ENCODE assay signal across 28 cellular contexts in genomic region chr17:43443381-43443780, GRCh38. TPM values are rescaled to one million over a fixed set of nuclear protein-coding genes. Genes with fewer than 3 reads are reported as not detected.
DNase-seq lines count a peak whose midpoint lies in the region; ATAC-seq, FAIRE-seq and TF ChIP-seq lines count a peak whose summit lies in the region.
"Had no signal": no experiment of that assay in that cellular context is flagged by ENCODE, and none has a peak within 500 bp of the region (broad histone marks: within the 10 kb centered on the region; RNA-seq: fewer than 3 reads in every experiment).

No MANE protein-coding gene starts in this region.

- H3K79me2 ChIP-seq in mammary epithelial cell (ENCODE audit: insufficient read depth, low read length) (no peaks in the 10 kb centered on the region), keratinocyte (ENCODE audit: control insufficient read depth, insufficient read depth, low read length) (no peaks in the 10 kb centered on the region), smooth muscle cell (ENCODE audit: low read depth) (no peaks in the 10 kb centered on the region)

- no TSS peak for BruUV-seq in mammary epithelial cell (replicated peaks; lab: Mats Ljungman, UMichigan)

- H3K36me3 Mint-ChIP-seq in progenitor cell of endocrine pancreas (ENCODE audit: insufficient read depth) = no peaks in the 10 kb centered on the region

- H3K4me2 ChIP-seq in mammary epithelial cell (ENCODE audit: insufficient read depth, low read depth, low read length) = no peak overlapping the region
- H3K4me2 ChIP-seq in keratinocyte (ENCODE audit: control insufficient read depth, extremely low read depth, insufficient read depth, low read depth, low read length) = peak overlapping the region; percentile 88
- no peak overlapping the region for H3K4me2 ChIP-seq in smooth muscle cell
- H3K4me2 ChIP-seq: BLaER1 treated with 17β-estradiol and CSF1 and Interleukin-3, amounts not matched to agents 10 nM and 100 nM had no signal

- in situ Hi-C loops in mammary epithelial cell (cut with MboI; ENCODE audit: low sequenced_read_pairs in 2 of 2) = no loop called here

- H3K9me1 ChIP-seq in keratinocyte (ENCODE audit: control insufficient read depth, extremely low read depth, insufficient read depth, low read length) = no peaks in the 10 kb centered on the region

- no peak for ATAC-seq in GM21381 (IDR thresholded peaks at IDR 0.05; ENCODE audit: unreplicated experiment)
- ATAC-seq: GM12878, K562, Panc1 had no signal

- no peak overlapping the region for H3K4me3 Mint-ChIP-seq in progenitor cell of endocrine pancreas (ENCODE audit: low read depth)
- H3K4me3 Mint-ChIP-seq: CD4-positive, alpha-beta T cell; HFFc6 had no signal

- H3K9ac ChIP-seq in mammary epithelial cell (ENCODE audit: insufficient read depth, low read length) (no peak overlapping the region), keratinocyte (ENCODE audit: control insufficient read depth, extremely low read depth, insufficient read depth, low read length) (no peak overlapping the region), smooth muscle cell (ENCODE audit: low read depth) (no peak overlapping the region)
- H3K9ac ChIP-seq: BLaER1 treated with 17β-estradiol and CSF1 and Interleukin-3, amounts not matched to agents 10 nM and 100 nM had no signal

- peaks cover 32% of the 10 kb centered on the region for H3K4me1 ChIP-seq in mammary epithelial cell (ENCODE audit: insufficient read depth, low read length)
- H3K4me1 ChIP-seq in keratinocyte (ENCODE audit: control insufficient read depth, extremely low read depth, insufficient read depth, low read length) = peaks cover 30% of the 10 kb centered on the region
- peaks cover 11% of the 10 kb centered on the region for H3K4me1 ChIP-seq in smooth muscle cell (ENCODE audit: low read depth)
- H3K4me1 ChIP-seq: HAP-1 had no signal

- TF ChIP-seq CTCF in RWPE1 (conservative IDR thresholded peaks at IDR 0.05; ENCODE audit: low read depth) (no peak), mammary epithelial cell (conservative IDR thresholded peaks at IDR 0.05 in 1 of 2, IDR thresholded peaks at IDR 0.05 in 1 of 2; ENCODE audit: extremely low read depth in 1 of 2, insufficient read depth in 1 of 2, low read depth in 1 of 2, low read length in 2 of 2) (no peak), keratinocyte (optimal IDR thresholded peaks at IDR 0.05 in 1 of 3, IDR thresholded peaks at IDR 0.05 in 1 of 3, conservative IDR thresholded peaks at IDR 0.05 in 1 of 3; ENCODE audit: extremely low read depth in 1 of 3, insufficient read depth in 2 of 3, low read length in 3 of 3) (no peak), smooth muscle cell (IDR thresholded peaks at IDR 0.05; ENCODE audit: borderline replicate concordance, insufficient read depth, poor library complexity, severe bottlenecking) (no peak), progenitor cell of endocrine pancreas (IDR thresholded peaks at IDR 0.05; ENCODE audit: unreplicated experiment) (no peak)

- H3K36me3 ChIP-seq in mammary epithelial cell (ENCODE audit: insufficient read depth, low read length) = no peaks in the 10 kb centered on the region
- H3K36me3 ChIP-seq in keratinocyte (ENCODE audit: control insufficient read depth in 2 of 2, extremely low read depth in 1 of 2, insufficient read depth in 2 of 2, low read length in 2 of 2) = no peaks in the 10 kb centered on the region
- H3K36me3 ChIP-seq in smooth muscle cell (ENCODE audit: low read depth) = no peaks in the 10 kb centered on the region
- H3K36me3 ChIP-seq: BLaER1 treated with 17β-estradiol and CSF1 and Interleukin-3, amounts not matched to agents 10 nM and 100 nM; HAP-1 had no signal

- H3K27me3 ChIP-seq in mammary epithelial cell (ENCODE audit: insufficient read depth, low read length) (no peaks in the 10 kb centered on the region), keratinocyte (ENCODE audit: control insufficient read depth, extremely low read depth, insufficient read depth, low read length) (no peaks in the 10 kb centered on the region), smooth muscle cell (ENCODE audit: low read depth) (no peaks in the 10 kb centered on the region)
- H3K27me3 ChIP-seq: BLaER1 treated with 17β-estradiol and CSF1 and Interleukin-3, amounts not matched to agents 10 nM and 100 nM had no signal

- H3K4me3 ChIP-seq in mammary epithelial cell (replicated peaks in 1 of 3; ENCODE audit: insufficient read depth in 1 of 3, low read depth in 2 of 3, low read length in 3 of 3) (no peak overlapping the region), keratinocyte (ENCODE audit: control insufficient read depth in 2 of 3, extremely low read depth in 1 of 3, insufficient read depth in 2 of 3, low read depth in 1 of 3, low read length in 3 of 3) (peak overlapping the region in 1 of 3 experiments; percentile 56), smooth muscle cell (no peak overlapping the region)
- H3K4me3 ChIP-seq: BLaER1 treated with 17β-estradiol and CSF1 and Interleukin-3, amounts not matched to agents 10 nM and 100 nM; GM12878; HAP-1; K562; SK-N-MC had no signal

- H3K9me3 Mint-ChIP-seq in progenitor cell of endocrine pancreas (ENCODE audit: low read depth) = no peaks in the 10 kb centered on the region
- H3K9me3 Mint-ChIP-seq: CD4-positive, alpha-beta T cell; HFFc6 had no signal

- H4K20me1 ChIP-seq in mammary epithelial cell (ENCODE audit: insufficient read depth, low read length) = no peaks in the 10 kb centered on the region
- no peaks in the 10 kb centered on the region for H4K20me1 ChIP-seq in keratinocyte (ENCODE audit: control insufficient read depth, extremely low read depth, insufficient read depth, low read length)
- no peaks in the 10 kb centered on the region for H4K20me1 ChIP-seq in smooth muscle cell (ENCODE audit: low read depth)
- H4K20me1 ChIP-seq: BLaER1 treated with 17β-estradiol and CSF1 and Interleukin-3, amounts not matched to agents 10 nM and 100 nM had no signal

- dilution Hi-C loops in mammary epithelial cell (cut with HindIII; ENCODE audit: low sequenced_read_pairs) = no loop called here
- dilution Hi-C loops in keratinocyte (cut with MboI; ENCODE audit: extremely low pct_ligation_motif_present, low sequenced_read_pairs) = no loop called here

- no peak for FAIRE-seq in keratinocyte (lab: Jason Lieb, UNC)
- FAIRE-seq: A204.1, G401.6, GM12878, K562 had no signal

- CTCF ChIA-PET in RWPE1 (lab: Yijun Ruan, JAX) = interaction anchor here (1.0 kb wide), 1 partner anchor 25 kb away, joined by 3 read pairs; no protein-coding TSS in a partner anchor
- CTCF ChIA-PET in mammary epithelial cell (lab: Charles Lee; ENCODE audit: low non-redundant PET) = no interaction called here

- H3K9me3 ChIP-seq in mammary epithelial cell (replicated peaks; ENCODE audit: insufficient read depth, low read length) (no peaks in the 10 kb centered on the region), keratinocyte (ENCODE audit: control insufficient read depth, low read depth, low read length) (no peaks in the 10 kb centered on the region), smooth muscle cell (replicated peaks; ENCODE audit: low read depth) (no peaks in the 10 kb centered on the region)
- H3K9me3 ChIP-seq: HAP-1 had no signal

- intact Hi-C loops in mammary epithelial cell (cut with micrococcal nuclease) = no loop called here

- no peak overlapping the region for H3K27ac Mint-ChIP-seq in progenitor cell of endocrine pancreas
- H3K27ac Mint-ChIP-seq: CD4-positive, alpha-beta T cell had no signal

- peaks cover 7% of the 10 kb centered on the region for H3F3A ChIP-seq in smooth muscle cell (ENCODE audit: low read depth)

- DNase-seq in RWPE1 (ENCODE audit: low spot score) (no peak), mammary epithelial cell (no peak), keratinocyte (ENCODE audit: low read depth, low spot score) (no peak), smooth muscle cell (lab: John Stamatoyannopoulos, UW; ENCODE audit: unreplicated experiment) (no peak), GM03348 (ENCODE audit: low spot score) (no peak), DMS53 treated with DMSO at 0.1 percent for 48 hours (lab: John Stamatoyannopoulos, UW; ENCODE audit: unreplicated experiment) (no peak), progenitor cell of endocrine pancreas (ENCODE audit: low spot score, unreplicated experiment) (no peak)
- DNase-seq: AML-193; CD4-positive, alpha-beta T cell; DMS53; GOT3; Kasumi-1; MV-4-11; NCI-H1105 treated with DMSO at 0.1 percent for 48 hours; NCI-H2029; NCI-H446; NCI-H524 treated with DMSO at 0.1 percent for 48 hours; SIG-M5 had no signal

- POLR2A ChIA-PET in RWPE1 (lab: Yijun Ruan, JAX; ENCODE audit: low non-redundant PET) = no interaction called here

- H3K27me3 Mint-ChIP-seq in progenitor cell of endocrine pancreas = no peaks in the 10 kb centered on the region

- peak overlapping the region; percentile 58 for H3K27ac ChIP-seq in RWPE1
- H3K27ac ChIP-seq in mammary epithelial cell (ENCODE audit: insufficient read depth, low read depth, low read length) = peak overlapping the region; percentile 79
- peak overlapping the region; percentile 83 for H3K27ac ChIP-seq in keratinocyte (ENCODE audit: control insufficient read depth, insufficient read depth, low read length)
- peak overlapping the region; percentile 88 for H3K27ac ChIP-seq in smooth muscle cell (ENCODE audit: low read depth)
- H3K27ac ChIP-seq: BLaER1 treated with 17β-estradiol and CSF1 and Interleukin-3, amounts not matched to agents 10 nM and 100 nM; SK-N-MC had no signal

- H3K4me1 Mint-ChIP-seq in progenitor cell of endocrine pancreas (ENCODE audit: low read depth) = peaks cover 10% of the 10 kb centered on the region

- no peak overlapping the region for H2AFZ ChIP-seq in mammary epithelial cell (ENCODE audit: low read depth, low read length)
- no peak overlapping the region for H2AFZ ChIP-seq in keratinocyte (ENCODE audit: control insufficient read depth, low read length)
- no peak overlapping the region for H2AFZ ChIP-seq in smooth muscle cell (ENCODE audit: low read depth)

- WGBS in mammary epithelial cell (ENCODE audit: low coverage, missing lambda C conversion rate) = 90% methylated on average over 2 of the region's 3 CpGs
- 99% methylated on average over 3 of the region's 3 CpGs for whole genome bisulfite sequencing in smooth muscle cell (ENCODE audit: low lambda C conversion rate)

RNA-seq across cellular contexts. Expression of gene DHX8, which starts 40.4 kb away (rescaled TPM):
- total RNA-seq in mammary epithelial cell (10 to 100 TPM; 41.3 to 58.8 TPM), smooth muscle cell (24.4 and 36.9 TPM in 2 replicates), progenitor cell of endocrine pancreas (55.2 and 60.6 TPM in 2 replicates)
- polyA plus RNA-seq in mammary epithelial cell (28.5 TPM), keratinocyte (25.2 to 32.4 TPM (median 30.1 TPM) in 3 replicates), smooth muscle cell (24.4 and 27.5 TPM in 2 replicates)
- polyA minus RNA-seq in mammary epithelial cell (87.8 TPM), keratinocyte (33.1 to 75.5 TPM (median 60.5 TPM) in 3 replicates)
- polyA plus RNA-seq in keratinocyte (2011; ENCODE audit: low read depth) = 43.2 TPM
- 21.2 and 25.9 TPM in 2 replicates for polyA plus RNA-seq in keratinocyte (2011; cell fraction: cytosol; rRNA removed)
- 50.0 and 52.1 TPM in 2 replicates for polyA plus RNA-seq in keratinocyte (2011; cell fraction: nucleus; rRNA removed)
- 21.6 and 30.5 TPM in 2 replicates for polyA plus RNA-seq in keratinocyte (2012; ENCODE audit: low replicate concordance)
- polyA minus RNA-seq in keratinocyte (2011; cell fraction: cytosol; rRNA and poly(A)+ RNA removed) = 24.9 TPM
- 40.2 and 54.8 TPM in 2 replicates for polyA minus RNA-seq in keratinocyte (2011; cell fraction: nucleus; rRNA and poly(A)+ RNA removed)

RNA-seq across cellular contexts. Expression of gene ARL4D, which starts 44.6 kb away (rescaled TPM):
- 100 to 1,000 TPM in 1 of 2 donors, 10 to 100 TPM in 1; 59.1 to 112 TPM for total RNA-seq in mammary epithelial cell
- 43.2 TPM for polyA plus RNA-seq in mammary epithelial cell
- 43.4 TPM for polyA minus RNA-seq in mammary epithelial cell
- 36.5 to 49.1 TPM (median 43.1 TPM) in 3 replicates for polyA plus RNA-seq in keratinocyte
- polyA plus RNA-seq in keratinocyte (2011; ENCODE audit: low read depth) = 9.5 TPM
- polyA plus RNA-seq in keratinocyte (2011; cell fraction: cytosol; rRNA removed) = 28.9 and 46.0 TPM in 2 replicates
- 61.6 and 68.3 TPM in 2 replicates for polyA plus RNA-seq in keratinocyte (2011; cell fraction: nucleus; rRNA removed)
- polyA plus RNA-seq in keratinocyte (2012; ENCODE audit: low replicate concordance) = 40.7 and 45.9 TPM in 2 replicates
- polyA minus RNA-seq in keratinocyte = 21.7 to 43.7 TPM (median 36.6 TPM) in 3 replicates
- polyA minus RNA-seq in keratinocyte (2011; cell fraction: cytosol; rRNA and poly(A)+ RNA removed) = 32.8 TPM
- 26.6 and 27.1 TPM in 2 replicates for polyA minus RNA-seq in keratinocyte (2011; cell fraction: nucleus; rRNA and poly(A)+ RNA removed)
- total RNA-seq in smooth muscle cell = 9.9 and 10.3 TPM in 2 replicates
- 25.9 and 27.6 TPM in 2 replicates for polyA plus RNA-seq in smooth muscle cell
- total RNA-seq in progenitor cell of endocrine pancreas = 4.9 and 5.9 TPM in 2 replicates
